21 cellular contexts compared by ENCODE assay signal in genomic region chr5:122908662-122909061, GRCh38.
DNase-seq lines count a peak whose midpoint lies in the region; ATAC-seq and TF ChIP-seq lines count a peak whose summit lies in the region.
"Had no signal": no experiment of that assay in that cellular context is flagged by ENCODE, and none has a peak within 500 bp of the region (broad histone marks: within the 10 kb centered on the region; RNA-seq: fewer than 3 reads in every experiment).

No MANE protein-coding gene starts in this region.

- DNase-seq in Panc1 (ENCODE audit: low read depth, low spot score) (no peak), endodermal cell (no peak), lower lobe of right lung (peak; percentile 71), type B pancreatic cell (ENCODE audit: extremely low spot score, unreplicated experiment) (no peak), immature natural killer cell (no peak)
- DNase-seq in stimulated activated CD4-positive, alpha-beta T cell treated with anti-CD3 and anti-CD28 coated beads, Interleukin-4, amount 100 ng/mL, for 1 hour, result no peak
- DNase-seq in stimulated activated effector memory CD8-positive, alpha-beta T cell treated with anti-CD3 and anti-CD28 coated beads, Interleukin-12 subunit alpha, Interleukin-12 subunit beta, amount 100 ng/mL, for 72 hours (ENCODE audit: low spot score in 2 of 2), result no peak
- DNase-seq: activated B cell treated with CpG ODN at 0.5 μM for 24 hours; activated CD4-positive, alpha-beta memory T cell treated with anti-CD3 and anti-CD28 coated beads for 36 hours; activated gamma-delta T cell; CD4-positive, alpha-beta memory T cell; DMS 273 treated with DMSO at 0.1 percent for 48 hours; foreskin melanocyte; hippocampal formation; KBM-7; NCI-H2171; NCI-H524 treated with DMSO at 0.1 percent for 48 hours; stimulated activated CD4-positive, alpha-beta T cell treated with anti-CD3 and anti-CD28 coated beads, Interleukin-12 subunit alpha, Interleukin-12 subunit beta, amount 100 ng/mL, for 4 hours; T1000 had no signal

- H3K4me1 ChIP-seq in Panc1 (ENCODE audit: control insufficient read depth, insufficient read depth, low read length), result peaks cover 5% of the 10 kb centered on the region; the same call in 1 of the 2 replicates
- no peaks in the 10 kb centered on the region for H3K4me1 ChIP-seq in endodermal cell (ENCODE audit: control insufficient read depth, insufficient read depth, low read length)
- peaks cover 4% of the 10 kb centered on the region for H3K4me1 ChIP-seq in lower lobe of right lung

- ATAC-seq in Panc1, result no peak
- peak; percentile 96 for ATAC-seq in lower lobe of right lung
- no peak for ATAC-seq in stimulated activated effector memory CD8-positive, alpha-beta T cell treated with anti-CD3 and anti-CD28 coated beads, Interleukin-12 subunit alpha, Interleukin-12 subunit beta, amount 100 ng/mL, for 72 hours

- CTCF ChIA-PET in Panc1 (lab: Charles Lee), result no interaction called here

- H3K36me3 Mint-ChIP-seq in endodermal cell (ENCODE audit: low read depth) (peaks cover 9% of the 10 kb centered on the region), type B pancreatic cell (no peaks in the 10 kb centered on the region), immature natural killer cell (no peaks in the 10 kb centered on the region)
- H3K36me3 Mint-ChIP-seq in stimulated activated effector memory CD8-positive, alpha-beta T cell treated with anti-CD3 and anti-CD28 coated beads, Interleukin-12 subunit alpha, Interleukin-12 subunit beta, amount 100 ng/mL, for 72 hours, result no peaks in the 10 kb centered on the region
- H3K36me3 Mint-ChIP-seq: activated CD4-positive, alpha-beta memory T cell treated with anti-CD3 and anti-CD28 coated beads for 36 hours; memory B cell had no signal

- H3K36me3 ChIP-seq in Panc1 (ENCODE audit: control insufficient read depth, insufficient read depth, low read length), result no peaks in the 10 kb centered on the region
- H3K36me3 ChIP-seq in endodermal cell (ENCODE audit: control insufficient read depth, insufficient read depth, low read length), result no peaks in the 10 kb centered on the region
- H3K36me3 ChIP-seq in lower lobe of right lung, result no peaks in the 10 kb centered on the region
- H3K36me3 ChIP-seq: vagina had no signal

- H3K9me3 Mint-ChIP-seq in endodermal cell (peaks cover 9% of the 10 kb centered on the region), type B pancreatic cell (no peaks in the 10 kb centered on the region), immature natural killer cell (peaks cover 0 to 5% (median 0%) of the 10 kb centered on the region in 6 donors)
- H3K9me3 Mint-ChIP-seq in stimulated activated effector memory CD8-positive, alpha-beta T cell treated with anti-CD3 and anti-CD28 coated beads, Interleukin-12 subunit alpha, Interleukin-12 subunit beta, amount 100 ng/mL, for 72 hours, result no peaks in the 10 kb centered on the region
- H3K9me3 Mint-ChIP-seq: activated B cell treated with CpG ODN at 0.5 μM for 24 hours, memory B cell had no signal

- BruUV-seq in Panc1 (replicated peaks; lab: Mats Ljungman, UMichigan), result no TSS peak

- TF ChIP-seq CTCF in Panc1 (IDR thresholded peaks at IDR 0.05) (peak; percentile 5; the same call in 1 of the 2 replicates), endodermal cell (conservative IDR thresholded peaks at IDR 0.05) (peak; percentile 43), lower lobe of right lung (IDR thresholded peaks at IDR 0.05) (no peak), type B pancreatic cell (conservative IDR thresholded peaks at IDR 0.05) (peak; percentile 16)

- no peak overlapping the region for H3K4me3 ChIP-seq in Panc1 (ENCODE audit: low read depth in 2 of 2, low read length in 2 of 2)
- no peak overlapping the region for H3K4me3 ChIP-seq in endodermal cell (ENCODE audit: low read length)
- H3K4me3 ChIP-seq in lower lobe of right lung, result no peak overlapping the region
- H3K4me3 ChIP-seq: vagina had no signal

- POLR2A ChIA-PET in Panc1 (lab: Charles Lee), result no interaction called here

- H3K4me1 Mint-ChIP-seq in endodermal cell, result peaks cover 15% of the 10 kb centered on the region
- peaks cover 26% of the 10 kb centered on the region for H3K4me1 Mint-ChIP-seq in type B pancreatic cell (ENCODE audit: unreplicated experiment)
- no peaks in the 10 kb centered on the region for H3K4me1 Mint-ChIP-seq in immature natural killer cell
- no peaks in the 10 kb centered on the region for H3K4me1 Mint-ChIP-seq in stimulated activated effector memory CD8-positive, alpha-beta T cell treated with anti-CD3 and anti-CD28 coated beads, Interleukin-12 subunit alpha, Interleukin-12 subunit beta, amount 100 ng/mL, for 72 hours
- H3K4me1 Mint-ChIP-seq: activated B cell treated with CpG ODN at 0.5 μM for 24 hours, memory B cell had no signal

- WGBS in endodermal cell (ENCODE audit: insufficient coverage in 1 of 2, insufficient read length in 1 of 2), 2 experiments, result 86 to 92% methylated on average over 3 to 6 of the region's 6 CpGs

- H3K4me3 Mint-ChIP-seq in endodermal cell, result no peak overlapping the region
- H3K4me3 Mint-ChIP-seq in type B pancreatic cell, result no peak overlapping the region
- no peak overlapping the region for H3K4me3 Mint-ChIP-seq in immature natural killer cell
- H3K4me3 Mint-ChIP-seq in stimulated activated effector memory CD8-positive, alpha-beta T cell treated with anti-CD3 and anti-CD28 coated beads, Interleukin-12 subunit alpha, Interleukin-12 subunit beta, amount 100 ng/mL, for 72 hours, result no peak overlapping the region
- H3K4me3 Mint-ChIP-seq: activated B cell treated with CpG ODN at 0.5 μM for 24 hours; activated CD4-positive, alpha-beta memory T cell treated with anti-CD3 and anti-CD28 coated beads for 36 hours; CD4-positive, alpha-beta memory T cell; memory B cell had no signal

- H3K9me3 ChIP-seq in Panc1 (ENCODE audit: control insufficient read depth, insufficient read depth, low read depth, low read length) (no peaks in the 10 kb centered on the region), endodermal cell (ENCODE audit: control insufficient read depth, low read length) (no peaks in the 10 kb centered on the region), lower lobe of right lung (no peaks in the 10 kb centered on the region)
- H3K9me3 ChIP-seq: vagina had no signal

- H3K27me3 Mint-ChIP-seq in endodermal cell (ENCODE audit: insufficient read depth) (no peaks in the 10 kb centered on the region), type B pancreatic cell (peaks cover 3% of the 10 kb centered on the region), immature natural killer cell (ENCODE audit: low read depth in 3 of 3) (peaks cover 0 to 2% (median 0%) of the 10 kb centered on the region in 3 donors)
- H3K27me3 Mint-ChIP-seq: activated B cell treated with CpG ODN at 0.5 μM for 24 hours; activated CD4-positive, alpha-beta memory T cell treated with anti-CD3 and anti-CD28 coated beads for 36 hours; CD4-positive, alpha-beta memory T cell; memory B cell had no signal

- H3K27me3 ChIP-seq in Panc1 (ENCODE audit: control insufficient read depth, insufficient read depth, low read length), result no peaks in the 10 kb centered on the region
- H3K27me3 ChIP-seq in endodermal cell (ENCODE audit: control insufficient read depth, insufficient read depth, low read length, poor library complexity, severe bottlenecking), result no peaks in the 10 kb centered on the region
- H3K27me3 ChIP-seq in lower lobe of right lung (ENCODE audit: low read depth), result no peaks in the 10 kb centered on the region
- H3K27me3 ChIP-seq: vagina had no signal

- H3K9ac ChIP-seq in endodermal cell (ENCODE audit: extremely low read depth, low read length, poor library complexity, severe bottlenecking), result no peak overlapping the region

- H3K27ac Mint-ChIP-seq in endodermal cell (no peak overlapping the region), type B pancreatic cell (no peak overlapping the region), immature natural killer cell (no peak overlapping the region)
- H3K27ac Mint-ChIP-seq in stimulated activated effector memory CD8-positive, alpha-beta T cell treated with anti-CD3 and anti-CD28 coated beads, Interleukin-12 subunit alpha, Interleukin-12 subunit beta, amount 100 ng/mL, for 72 hours, result no peak overlapping the region
- H3K27ac Mint-ChIP-seq: activated B cell treated with CpG ODN at 0.5 μM for 24 hours; activated CD4-positive, alpha-beta memory T cell treated with anti-CD3 and anti-CD28 coated beads for 36 hours; CD4-positive, alpha-beta memory T cell; memory B cell had no signal

- in situ Hi-C loops in Panc1 (cut with HindIII; ENCODE audit: low pct_unique_long_range_greater_than_20kb, low sequenced_read_pairs), result no loop called here

- H3K27ac ChIP-seq in Panc1 (ENCODE audit: low read length), result no peak overlapping the region
- H3K27ac ChIP-seq in endodermal cell (ENCODE audit: low read depth, low read length), result no peak overlapping the region
- H3K27ac ChIP-seq in lower lobe of right lung, result peak overlapping the region; percentile 58
- H3K27ac ChIP-seq: vagina had no signal

- intact Hi-C loops in Panc1 (cut with micrococcal nuclease; ENCODE audit: unreplicated experiment) (no loop called here), lower lobe of right lung (cut with DNase I) (no loop called here)

Comparison
In these comparisons a context has a peak if more than half of its experiments do, and no peak if none do; other contexts are left out.
1. ATAC-seq: peak in lower lobe of right lung (2 of 2); none in Panc1 (single experiment) and stimulated activated effector memory CD8-positive, alpha-beta T cell treated with anti-CD3 and anti-CD28 coated beads, Interleukin-12 subunit alpha, Interleukin-12 subunit beta, amount 100 ng/mL, for 72 hours (single experiment).